13 cellular contexts compared by ENCODE assay signal in the genomic region with DNA sequence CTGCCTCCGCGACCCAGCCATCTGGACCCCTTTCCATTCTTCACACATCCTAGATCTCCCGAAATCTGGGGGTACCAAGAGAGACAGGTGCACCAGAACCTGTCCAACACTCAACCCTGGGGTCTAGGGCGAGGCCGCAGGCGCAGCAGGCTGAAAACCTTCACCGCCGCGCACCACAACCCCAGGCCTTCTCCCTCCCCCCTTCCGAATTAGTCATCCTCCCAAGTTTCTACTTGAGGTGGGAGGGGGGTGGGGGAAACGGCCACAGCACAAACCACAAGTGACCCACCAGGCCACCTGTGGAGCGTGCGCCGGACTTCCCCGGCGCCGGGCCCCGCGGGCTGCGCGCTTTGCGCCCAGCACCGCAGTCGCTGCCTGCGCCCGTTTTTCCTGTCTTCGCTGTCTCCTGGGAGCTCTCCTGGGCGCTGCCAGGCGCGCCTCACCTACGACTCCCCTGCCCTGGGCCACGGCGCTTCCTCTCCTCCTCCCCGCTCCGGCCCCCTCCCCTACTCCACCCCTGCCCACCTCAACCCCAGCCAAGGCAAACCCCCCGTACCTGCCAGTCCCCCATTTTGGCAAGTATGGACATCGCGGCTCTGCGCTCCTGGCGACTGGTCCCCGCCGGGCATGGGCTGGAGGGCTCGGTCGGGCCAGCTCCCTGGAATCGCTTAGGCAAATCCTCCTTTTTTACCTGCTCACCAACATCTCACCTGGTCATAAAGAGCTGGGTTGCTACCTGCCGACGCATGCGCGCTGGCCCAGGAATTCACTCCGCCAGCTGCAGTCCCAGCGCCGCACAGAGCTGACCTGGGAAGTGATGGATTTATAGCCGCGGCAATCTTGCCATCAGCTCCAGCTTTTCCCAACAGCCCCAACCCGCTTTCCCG. TPM values are rescaled to one million over a fixed set of nuclear protein-coding genes. Genes with fewer than 3 reads are reported as not detected.
A peak's percentile ranks its signal among the peaks of the same experiment; 100 is the strongest.
DNase-seq lines count a peak whose midpoint lies in the region; ATAC-seq and TF ChIP-seq lines count a peak whose summit lies in the region.
"Had no signal": no experiment of that assay in that cellular context is flagged by ENCODE, and none has a peak within 500 bp of the region (broad histone marks: within the 10 kb centered on the region; RNA-seq: fewer than 3 reads in every experiment).

No MANE protein-coding gene starts in this region.

- peaks cover 1% of the 10 kb centered on the region for H3K79me2 ChIP-seq in hepatocyte

- TF ChIP-seq CTCF in activated CD8-positive, alpha-beta T cell treated with anti-CD3 and anti-CD28 coated beads for 36 hours (IDR thresholded peaks at IDR 0.05) = no peak
- TF ChIP-seq CTCF in hepatocyte (IDR thresholded peaks at IDR 0.05; ENCODE audit: poor library complexity) (no peak), tibial nerve (IDR thresholded peaks at IDR 0.05) (no peak)

- H3K36me3 Mint-ChIP-seq in activated CD8-positive, alpha-beta T cell treated with anti-CD3 and anti-CD28 coated beads, Interleukin-2, amount 10 ng/mL, durations not matched to agents 7 days and 5 days (ENCODE audit: low read depth) = peaks cover 29% of the 10 kb centered on the region
- peaks cover 9% of the 10 kb centered on the region for H3K36me3 Mint-ChIP-seq in activated CD8-positive, alpha-beta T cell treated with anti-CD3 and anti-CD28 coated beads for 36 hours (ENCODE audit: low read depth)
- H3K36me3 Mint-ChIP-seq: stimulated activated memory B cell treated with anti-CD40 and anti-IgM and Interleukin-4, amounts not matched to agents 10 μg/mL and 1 μg/mL and 100 μg/mL, for 72 hours had no signal

- peaks cover 97% of the 10 kb centered on the region for H3K27me3 ChIP-seq in hepatocyte
- H3K27me3 ChIP-seq in tibial nerve = peaks cover 2 to 100% of the 10 kb centered on the region in 2 donors

- peaks cover 10% of the 10 kb centered on the region for H3K4me1 Mint-ChIP-seq in activated CD8-positive, alpha-beta T cell treated with anti-CD3 and anti-CD28 coated beads, Interleukin-2, amount 10 ng/mL, durations not matched to agents 7 days and 5 days (ENCODE audit: low read depth)
- peaks cover 15% of the 10 kb centered on the region for H3K4me1 Mint-ChIP-seq in activated CD8-positive, alpha-beta T cell treated with anti-CD3 and anti-CD28 coated beads for 36 hours (ENCODE audit: low read depth)

- POLR2A ChIA-PET in activated CD8-positive, alpha-beta T cell treated with anti-CD3 and anti-CD28 coated beads, Interleukin-2, amount 10 ng/mL, durations not matched to agents 7 days and 5 days (lab: Charles Lee) = no interaction called here
- POLR2A ChIA-PET in activated CD8-positive, alpha-beta T cell treated with anti-CD3 and anti-CD28 coated beads for 36 hours (lab: Charles Lee) = interaction anchor here (1.0 kb wide), 1 partner anchor 19 kb away, joined by 3 read pairs; no protein-coding TSS in a partner anchor

- no peaks in the 10 kb centered on the region for H3K9me2 ChIP-seq in hepatocyte (replicated peaks; ENCODE audit: insufficient read depth)

- ATAC-seq in activated CD8-positive, alpha-beta T cell treated with anti-CD3 and anti-CD28 coated beads, Interleukin-2, amount 10 ng/mL, durations not matched to agents 7 days and 5 days = no peak
- ATAC-seq in activated CD8-positive, alpha-beta T cell treated with anti-CD3 and anti-CD28 coated beads for 36 hours = no peak
- ATAC-seq: stimulated activated memory B cell treated with anti-CD40 and anti-IgM and Interleukin-4, amounts not matched to agents 10 μg/mL and 1 μg/mL and 100 μg/mL, for 72 hours had no signal

- H3K27me3 Mint-ChIP-seq in activated CD8-positive, alpha-beta T cell treated with anti-CD3 and anti-CD28 coated beads, Interleukin-2, amount 10 ng/mL, durations not matched to agents 7 days and 5 days (ENCODE audit: low read depth) = peaks cover 95% of the 10 kb centered on the region
- peaks cover 90% of the 10 kb centered on the region for H3K27me3 Mint-ChIP-seq in activated CD8-positive, alpha-beta T cell treated with anti-CD3 and anti-CD28 coated beads for 36 hours

- 8% methylated on average over 48 of the region's 56 CpGs for WGBS in hepatocyte (ENCODE audit: low lambda C conversion rate, missing lambda C conversion rate)
- 7% methylated on average over 52 to 56 of the region's 56 CpGs for WGBS in tibial nerve, 2 donors

- H3K4me1 ChIP-seq in hepatocyte (ENCODE audit: insufficient read depth) (peaks cover 6% of the 10 kb centered on the region), tibial nerve (peaks cover 0 to 62% (median 10%) of the 10 kb centered on the region in 4 donors)

- no peak overlapping the region for H3K4me3 ChIP-seq in hepatocyte
- no peak overlapping the region for H3K4me3 ChIP-seq in tibial nerve

- TF ChIP-seq POLR2A in tibial nerve (IDR thresholded peaks at IDR 0.05) = no peak

- TF ChIP-seq EP300 in tibial nerve (IDR thresholded peaks at IDR 0.05) = no peak

- no peak overlapping the region for H3K4me3 Mint-ChIP-seq in activated CD8-positive, alpha-beta T cell treated with anti-CD3 and anti-CD28 coated beads, Interleukin-2, amount 10 ng/mL, durations not matched to agents 7 days and 5 days
- H3K4me3 Mint-ChIP-seq in activated CD8-positive, alpha-beta T cell treated with anti-CD3 and anti-CD28 coated beads for 36 hours = no peak overlapping the region
- H3K4me3 Mint-ChIP-seq: stimulated activated memory B cell treated with anti-CD40 and anti-IgM and Interleukin-4, amounts not matched to agents 10 μg/mL and 1 μg/mL and 100 μg/mL, for 72 hours had no signal

- intact Hi-C loops in activated CD8-positive, alpha-beta T cell treated with anti-CD3 and anti-CD28 coated beads for 36 hours (cut with micrococcal nuclease) = loop anchor here (10.0 kb wide), 1 partner anchor 466 kb away; the partner anchor contains the start of genes GCM2 and SYCP2L

- peak overlapping the region; percentile 84 for H3K4me2 ChIP-seq in hepatocyte

- H3K27ac Mint-ChIP-seq in activated CD8-positive, alpha-beta T cell treated with anti-CD3 and anti-CD28 coated beads, Interleukin-2, amount 10 ng/mL, durations not matched to agents 7 days and 5 days = peak overlapping the region; percentile 15
- H3K27ac Mint-ChIP-seq in activated CD8-positive, alpha-beta T cell treated with anti-CD3 and anti-CD28 coated beads for 36 hours = no peak overlapping the region
- H3K27ac Mint-ChIP-seq: stimulated activated memory B cell treated with anti-CD40 and anti-IgM and Interleukin-4, amounts not matched to agents 10 μg/mL and 1 μg/mL and 100 μg/mL, for 72 hours had no signal

- H3K27ac ChIP-seq in hepatocyte = peak overlapping the region; percentile 59
- no peak overlapping the region for H3K27ac ChIP-seq in tibial nerve
- H3K27ac ChIP-seq: C4-2B had no signal

- CTCF ChIA-PET in activated CD8-positive, alpha-beta T cell treated with anti-CD3 and anti-CD28 coated beads, Interleukin-2, amount 10 ng/mL, durations not matched to agents 7 days and 5 days (lab: Charles Lee) = interaction anchor here (1.1 kb wide), 1 partner anchor 10 kb away, joined by 3 read pairs; no protein-coding TSS in a partner anchor
- CTCF ChIA-PET in activated CD8-positive, alpha-beta T cell treated with anti-CD3 and anti-CD28 coated beads for 36 hours (lab: Charles Lee) = interaction anchor here (2.5 kb wide), 1 partner anchor 10 kb away, joined by 9 read pairs; no protein-coding TSS in a partner anchor

- H3K9me3 ChIP-seq in hepatocyte (ENCODE audit: low read depth) = no peaks in the 10 kb centered on the region
- H3K9me3 ChIP-seq in tibial nerve = no peaks in the 10 kb centered on the region

- H3K9me3 Mint-ChIP-seq in activated CD8-positive, alpha-beta T cell treated with anti-CD3 and anti-CD28 coated beads, Interleukin-2, amount 10 ng/mL, durations not matched to agents 7 days and 5 days (ENCODE audit: insufficient read depth) = peaks cover 8% of the 10 kb centered on the region
- H3K9me3 Mint-ChIP-seq in activated CD8-positive, alpha-beta T cell treated with anti-CD3 and anti-CD28 coated beads for 36 hours = peaks cover 1% of the 10 kb centered on the region
- H3K9me3 Mint-ChIP-seq: neural crest cell had no signal

- H3K36me3 ChIP-seq in hepatocyte (replicated peaks; ENCODE audit: insufficient read depth, low read depth) (no peaks in the 10 kb centered on the region), tibial nerve (no peaks in the 10 kb centered on the region)

- H2AFZ ChIP-seq in hepatocyte = peak overlapping the region; percentile 40

- no peak for DNase-seq in activated CD8-positive, alpha-beta T cell treated with anti-CD3 and anti-CD28 coated beads, Interleukin-2, amount 10 ng/mL, durations not matched to agents 7 days and 5 days
- no peak for DNase-seq in activated CD8-positive, alpha-beta T cell treated with anti-CD3 and anti-CD28 coated beads for 36 hours
- peak; percentile 93 for DNase-seq in NCI-H526 treated with DMSO at 0.1 percent for 48 hours (lab: John Stamatoyannopoulos, UW)
- peak; percentile 82 for DNase-seq in hepatocyte (ENCODE audit: low spot score)
- peak; percentile 58 for DNase-seq in ureter (ENCODE audit: low spot score)
- no peak for DNase-seq in NCI-H774 (lab: John Stamatoyannopoulos, UW)
- no peak for DNase-seq in tibial nerve (ENCODE audit: low spot score in 2 of 2)
- no peak for DNase-seq in HT-29 (ENCODE audit: low spot score)
- DNase-seq: effector CD8-positive, alpha-beta T cell; NCI-H1694 treated with DMSO at 0.1 percent for 48 hours had no signal

- H4K20me1 ChIP-seq in hepatocyte (ENCODE audit: insufficient read depth, poor library complexity, severe bottlenecking) = no peaks in the 10 kb centered on the region

RNA-seq across cellular contexts. Expression of gene TFAP2A, which starts 4.2 kb away (rescaled TPM):
- not detected for total RNA-seq in activated CD8-positive, alpha-beta T cell treated with anti-CD3 and anti-CD28 coated beads, Interleukin-2, amount 10 ng/mL, durations not matched to agents 7 days and 5 days
- not detected for total RNA-seq in activated CD8-positive, alpha-beta T cell treated with anti-CD3 and anti-CD28 coated beads for 36 hours
- total RNA-seq in hepatocyte (6.2 TPM in 2 replicates), ureter (45.2 TPM), tibial nerve (1 to 10 TPM in 1 of 4 donors, under 1 TPM in 2, not detected in 1; 0.20 to 1.2 (median 0.66) TPM)
- polyA plus RNA-seq in hepatocyte = 14.9 and 17.5 TPM in 2 replicates
- 2.2 and 3.8 TPM in 2 replicates for total RNA-seq in HT-29 (2014; rRNA removed; shearing (Covaris generic))

Comparison
In these comparisons a context has a peak if more than half of its experiments do, and no peak if none do; other contexts are left out.
1. DNase-seq: peak in NCI-H526 treated with DMSO at 0.1 percent for 48 hours (single experiment), hepatocyte (single experiment) and ureter (single experiment); none in activated CD8-positive, alpha-beta T cell treated with anti-CD3 and anti-CD28 coated beads, Interleukin-2, amount 10 ng/mL, durations not matched to agents 7 days and 5 days (single experiment), activated CD8-positive, alpha-beta T cell treated with anti-CD3 and anti-CD28 coated beads for 36 hours (single experiment), NCI-H774 (single experiment), tibial nerve (0 of 2) and HT-29 (single experiment).